In genomic region chr17:35447494-35447893, GRCh38 we compare ENCODE assay signal across 1 cellular context.
TF ChIP-seq lines count a peak whose summit lies in the region.

No MANE protein-coding gene starts in this region.

TF ChIP-seq in GM23338, 12 proteins besides CTCF, POLR2A, EP300 and RAD21 (continued from another document):
- TF ChIP-seq, protein P1, sequence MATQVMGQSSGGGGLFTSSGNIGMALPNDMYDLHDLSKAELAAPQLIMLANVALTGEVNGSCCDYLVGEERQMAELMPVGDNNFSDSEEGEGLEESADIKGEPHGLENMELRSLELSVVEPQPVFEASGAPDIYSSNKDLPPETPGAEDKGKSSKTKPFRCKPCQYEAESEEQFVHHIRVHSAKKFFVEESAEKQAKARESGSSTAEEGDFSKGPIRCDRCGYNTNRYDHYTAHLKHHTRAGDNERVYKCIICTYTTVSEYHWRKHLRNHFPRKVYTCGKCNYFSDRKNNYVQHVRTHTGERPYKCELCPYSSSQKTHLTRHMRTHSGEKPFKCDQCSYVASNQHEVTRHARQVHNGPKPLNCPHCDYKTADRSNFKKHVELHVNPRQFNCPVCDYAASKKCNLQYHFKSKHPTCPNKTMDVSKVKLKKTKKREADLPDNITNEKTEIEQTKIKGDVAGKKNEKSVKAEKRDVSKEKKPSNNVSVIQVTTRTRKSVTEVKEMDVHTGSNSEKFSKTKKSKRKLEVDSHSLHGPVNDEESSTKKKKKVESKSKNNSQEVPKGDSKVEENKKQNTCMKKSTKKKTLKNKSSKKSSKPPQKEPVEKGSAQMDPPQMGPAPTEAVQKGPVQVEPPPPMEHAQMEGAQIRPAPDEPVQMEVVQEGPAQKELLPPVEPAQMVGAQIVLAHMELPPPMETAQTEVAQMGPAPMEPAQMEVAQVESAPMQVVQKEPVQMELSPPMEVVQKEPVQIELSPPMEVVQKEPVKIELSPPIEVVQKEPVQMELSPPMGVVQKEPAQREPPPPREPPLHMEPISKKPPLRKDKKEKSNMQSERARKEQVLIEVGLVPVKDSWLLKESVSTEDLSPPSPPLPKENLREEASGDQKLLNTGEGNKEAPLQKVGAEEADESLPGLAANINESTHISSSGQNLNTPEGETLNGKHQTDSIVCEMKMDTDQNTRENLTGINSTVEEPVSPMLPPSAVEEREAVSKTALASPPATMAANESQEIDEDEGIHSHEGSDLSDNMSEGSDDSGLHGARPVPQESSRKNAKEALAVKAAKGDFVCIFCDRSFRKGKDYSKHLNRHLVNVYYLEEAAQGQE (IDR thresholded peaks at IDR 0.05; ENCODE audit: unreplicated experiment) = no peak
- no peak for TF ChIP-seq STAT1 (IDR thresholded peaks at IDR 0.05; ENCODE audit: unreplicated experiment)
- TF ChIP-seq EZH2phosphoT487 (IDR thresholded peaks at IDR 0.05; ENCODE audit: unreplicated experiment) = no peak
- TF ChIP-seq NANOG (IDR thresholded peaks at IDR 0.05; ENCODE audit: borderline replicate concordance) = no peak
- TF ChIP-seq ZNF114 (CRISPR knock-in tag; IDR thresholded peaks at IDR 0.05) = no peak
- no peak for TF ChIP-seq EZH2 (IDR thresholded peaks at IDR 0.05; ENCODE audit: low read depth, unreplicated experiment)
- TF ChIP-seq CREB1 (CRISPR knock-in tag; IDR thresholded peaks at IDR 0.05; ENCODE audit: low read depth) = no peak
